1 cellular context compared by ENCODE assay signal in the genomic region with DNA sequence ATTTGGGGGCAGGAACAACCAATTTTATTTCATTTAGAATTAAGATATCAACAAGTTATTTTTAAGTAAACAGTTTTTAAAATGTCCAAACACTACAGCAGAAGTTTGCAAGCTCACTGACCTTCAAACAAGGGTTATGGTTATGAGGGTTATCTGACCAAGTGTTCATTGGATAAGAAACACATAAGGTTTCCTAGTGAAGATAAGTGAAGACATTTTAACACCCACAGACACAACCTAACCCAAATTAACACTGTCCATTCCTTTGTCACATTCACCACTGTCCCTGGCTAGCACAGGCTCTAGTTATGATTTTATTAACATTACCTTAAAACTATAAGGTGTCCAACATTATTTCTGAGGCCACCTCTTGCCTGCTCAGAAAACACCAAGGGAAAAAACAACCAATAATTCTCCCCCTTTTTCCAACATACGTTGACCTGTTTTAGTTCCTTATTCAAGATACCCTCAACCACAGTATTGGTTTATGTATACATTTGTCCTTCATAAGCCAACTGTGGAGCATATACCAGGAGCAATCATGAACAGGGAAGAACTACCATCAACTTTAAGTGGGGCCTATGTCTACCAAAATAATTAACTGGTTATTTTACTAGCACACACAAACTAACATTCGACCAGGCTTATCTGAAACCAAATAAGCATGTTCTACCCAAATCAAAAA.
TF ChIP-seq lines count a peak whose summit lies in the region.

No MANE protein-coding gene starts in this region.

TF ChIP-seq in A549, 52 proteins besides CTCF, POLR2A, EP300 and RAD21:
- no peak for TF ChIP-seq ELK1 (IDR thresholded peaks at IDR 0.05; ENCODE audit: low read depth, low read length)
- 0 out of 2 replicates have a peak, but pooled peaks have one; percentile 33 for TF ChIP-seq HOXA7 (CRISPR knock-in tag; IDR thresholded peaks at IDR 0.05)
- TF ChIP-seq POLR2AphosphoS2 (conservative IDR thresholded peaks at IDR 0.05; ENCODE audit: low read length), result no peak
- no peak for TF ChIP-seq KDM1A (IDR thresholded peaks at IDR 0.05; ENCODE audit: low read depth)
